In the genomic region with DNA sequence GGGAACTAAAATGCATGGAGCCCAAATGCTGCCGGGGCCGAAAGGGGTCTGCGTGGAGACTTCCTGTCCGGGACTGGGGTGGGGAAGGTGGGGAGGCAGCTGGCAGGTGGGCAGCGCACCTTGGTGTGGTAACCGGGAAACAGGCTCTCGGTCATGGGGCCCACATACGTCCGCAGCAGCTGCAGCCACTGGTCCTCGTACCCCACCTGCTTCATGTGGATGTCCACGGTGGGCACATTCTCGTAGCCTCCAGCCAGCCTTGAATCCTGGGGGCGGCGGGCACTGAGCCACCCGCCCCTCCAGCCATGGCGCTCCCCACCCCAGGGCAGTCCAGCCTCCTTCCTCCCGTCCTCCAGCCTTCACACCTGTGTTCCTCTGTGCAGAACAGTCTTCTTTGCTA, we compare ENCODE assay signal across 18 cellular contexts. TPM values are rescaled to one million over a fixed set of nuclear protein-coding genes. Genes with fewer than 3 reads are reported as not detected.
DNase-seq lines count a peak whose midpoint lies in the region; ATAC-seq and TF ChIP-seq lines count a peak whose summit lies in the region.
"Had no signal": no experiment of that assay in that cellular context is flagged by ENCODE, and none has a peak within 500 bp of the region (broad histone marks: within the 10 kb centered on the region; RNA-seq: fewer than 3 reads in every experiment).

No MANE protein-coding gene starts in this region.

- H3K36me3 Mint-ChIP-seq in GM23338 (ENCODE audit: low read depth), result peaks cover 14% of the 10 kb centered on the region
- peaks cover 3% of the 10 kb centered on the region; the same call in 1 of the 2 replicates for H3K36me3 Mint-ChIP-seq in WTC11

- no peaks in the 10 kb centered on the region for H3K9me3 Mint-ChIP-seq in GM23338
- H3K9me3 Mint-ChIP-seq in WTC11, result no peaks in the 10 kb centered on the region
- H3K9me3 Mint-ChIP-seq: CD4-positive, alpha-beta memory T cell had no signal

- H3K27me3 ChIP-seq in GM23338 (ENCODE audit: insufficient read depth), result peaks cover 5% of the 10 kb centered on the region
- H3K27me3 ChIP-seq: BE2C had no signal

- 0 out of 2 replicates have a peak overlapping the region, but pooled peaks have one; percentile 13 for H3K27ac ChIP-seq in 22Rv1
- H3K27ac ChIP-seq in GM23338 (ENCODE audit: low read depth), result no peak overlapping the region

- no peak for ATAC-seq in GM23338
- ATAC-seq in WTC11, result no peak
- ATAC-seq in sciatic nerve, result peak; percentile 13
- no peak for ATAC-seq in GM18868 (IDR thresholded peaks at IDR 0.05; ENCODE audit: unreplicated experiment)
- ATAC-seq: K562 had no signal

- H3K27me3 Mint-ChIP-seq in GM23338 (ENCODE audit: insufficient read depth, low read depth, poor library complexity), result peaks cover 7% of the 10 kb centered on the region
- H3K27me3 Mint-ChIP-seq in WTC11 (ENCODE audit: low read depth), result peaks cover 7% of the 10 kb centered on the region

- no peak overlapping the region for H2AFZ ChIP-seq in GM23338

- DNase-seq in GM23338 (ENCODE audit: low spot score) (no peak), WTC11 (ENCODE audit: low spot score) (no peak), sciatic nerve (ENCODE audit: low spot score) (no peak), NCI-H2081 (lab: John Stamatoyannopoulos, UW) (no peak), glomerular visceral epithelial cell (ENCODE audit: extremely low spot score) (no peak)
- DNase-seq: ACHN; BE2C; C1 segment of cervical spinal cord; CD4-positive, alpha-beta memory T cell; DMS153; DMS79; GDM1; HCEC 1CT; IMR-90 had no signal

- H3K9me2 ChIP-seq in GM23338 (ENCODE audit: insufficient read depth), result no peaks in the 10 kb centered on the region

- H3K4me1 Mint-ChIP-seq in GM23338 (no peaks in the 10 kb centered on the region; the same call in 1 of the 3 replicates), WTC11 (peaks cover 6% of the 10 kb centered on the region)

- H3K27ac Mint-ChIP-seq in GM23338 (0 out of 2 replicates have a peak overlapping the region, but pooled peaks have one; percentile 39), WTC11 (peak overlapping the region; percentile 66; the same call in 1 of the 2 replicates)

- no peaks in the 10 kb centered on the region for H4K20me1 ChIP-seq in GM23338 (replicated peaks; ENCODE audit: insufficient read depth)

- H3K4me1 ChIP-seq in GM23338 (ENCODE audit: insufficient read depth), result no peaks in the 10 kb centered on the region
- H3K4me1 ChIP-seq: BE2C had no signal

- POLR2A ChIA-PET in WTC11 (lab: Charles Lee), result no interaction called here

- CTCF ChIA-PET in WTC11 (lab: Charles Lee), result interaction anchor here (1.2 kb wide), 1 partner anchor 15 kb away, joined by 3 read pairs; no protein-coding TSS in a partner anchor

- no peak overlapping the region for H3K4me2 ChIP-seq in GM23338

- peaks cover 7% of the 10 kb centered on the region for H3F3A ChIP-seq in GM23338 (replicated peaks; ENCODE audit: low read depth)

- H3K4me3 Mint-ChIP-seq in GM23338 (no peak overlapping the region; the same call in 2 of the 3 replicates), WTC11 (no peak overlapping the region)
- H3K4me3 Mint-ChIP-seq: CD4-positive, alpha-beta memory T cell had no signal

- H3K36me3 ChIP-seq in GM23338 (ENCODE audit: insufficient read depth), result no peaks in the 10 kb centered on the region; the same call in 1 of the 2 replicates

- H3K4me3 ChIP-seq in GM23338, result no peak overlapping the region
- H3K4me3 ChIP-seq: K562 had no signal

- H3K79me2 ChIP-seq in GM23338 (replicated peaks; ENCODE audit: insufficient read depth), result no peaks in the 10 kb centered on the region

- TF ChIP-seq CTCF in 22Rv1 (IDR thresholded peaks at IDR 0.05) (no peak), GM23338 (conservative IDR thresholded peaks at IDR 0.05; ENCODE audit: low read depth in 2 of 2) (no peak), WTC11 (IDR thresholded peaks at IDR 0.05) (no peak)

- intact Hi-C loops in sciatic nerve (cut with DNase I), result no loop called here

TF ChIP-seq in GM23338, 12 proteins besides CTCF, POLR2A, EP300 and RAD21 (continues in another document):
- TF ChIP-seq ZNF331 (CRISPR knock-in tag; IDR thresholded peaks at IDR 0.05; ENCODE audit: low read depth), result no peak
- no peak for TF ChIP-seq CREB1 (CRISPR knock-in tag; IDR thresholded peaks at IDR 0.05; ENCODE audit: low read depth)
- TF ChIP-seq NANOG (IDR thresholded peaks at IDR 0.05; ENCODE audit: borderline replicate concordance), result no peak
- TF ChIP-seq, protein P1, sequence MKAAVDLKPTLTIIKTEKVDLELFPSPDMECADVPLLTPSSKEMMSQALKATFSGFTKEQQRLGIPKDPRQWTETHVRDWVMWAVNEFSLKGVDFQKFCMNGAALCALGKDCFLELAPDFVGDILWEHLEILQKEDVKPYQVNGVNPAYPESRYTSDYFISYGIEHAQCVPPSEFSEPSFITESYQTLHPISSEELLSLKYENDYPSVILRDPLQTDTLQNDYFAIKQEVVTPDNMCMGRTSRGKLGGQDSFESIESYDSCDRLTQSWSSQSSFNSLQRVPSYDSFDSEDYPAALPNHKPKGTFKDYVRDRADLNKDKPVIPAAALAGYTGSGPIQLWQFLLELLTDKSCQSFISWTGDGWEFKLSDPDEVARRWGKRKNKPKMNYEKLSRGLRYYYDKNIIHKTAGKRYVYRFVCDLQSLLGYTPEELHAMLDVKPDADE (IDR thresholded peaks at IDR 0.05), result no peak
- TF ChIP-seq EZH2 (IDR thresholded peaks at IDR 0.05; ENCODE audit: low read depth, unreplicated experiment), result no peak
- no peak for TF ChIP-seq POLR2AphosphoS5 (IDR thresholded peaks at IDR 0.05; ENCODE audit: low read depth)
- TF ChIP-seq JUNB (IDR thresholded peaks at IDR 0.05; ENCODE audit: unreplicated experiment), result no peak
- TF ChIP-seq ZNF114 (CRISPR knock-in tag; IDR thresholded peaks at IDR 0.05), result no peak

TF ChIP-seq in WTC11, 78 proteins besides CTCF, POLR2A, EP300 and RAD21 (continues in another document):
- TF ChIP-seq FOXJ3 (CRISPR knock-in tag; IDR thresholded peaks at IDR 0.05; ENCODE audit: borderline replicate concordance), result no peak
- no peak for TF ChIP-seq ZNF317 (CRISPR knock-in tag; IDR thresholded peaks at IDR 0.05; ENCODE audit: borderline replicate concordance, low read depth)
- TF ChIP-seq RELA (CRISPR knock-in tag; IDR thresholded peaks at IDR 0.05; ENCODE audit: borderline replicate concordance), result no peak
- no peak for TF ChIP-seq CREB1 (CRISPR knock-in tag; IDR thresholded peaks at IDR 0.05)
- TF ChIP-seq, protein P2, sequence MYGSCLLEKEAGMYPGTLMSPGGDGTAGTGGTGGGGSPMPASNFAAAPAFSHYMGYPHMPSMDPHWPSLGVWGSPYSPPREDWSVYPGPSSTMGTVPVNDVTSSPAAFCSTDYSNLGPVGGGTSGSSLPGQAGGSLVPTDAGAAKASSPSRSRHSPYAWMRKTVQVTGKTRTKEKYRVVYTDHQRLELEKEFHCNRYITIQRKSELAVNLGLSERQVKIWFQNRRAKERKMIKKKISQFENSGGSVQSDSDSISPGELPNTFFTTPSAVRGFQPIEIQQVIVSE (CRISPR knock-in tag; IDR thresholded peaks at IDR 0.05; ENCODE audit: borderline replicate concordance), result no peak
- TF ChIP-seq, protein P3, sequence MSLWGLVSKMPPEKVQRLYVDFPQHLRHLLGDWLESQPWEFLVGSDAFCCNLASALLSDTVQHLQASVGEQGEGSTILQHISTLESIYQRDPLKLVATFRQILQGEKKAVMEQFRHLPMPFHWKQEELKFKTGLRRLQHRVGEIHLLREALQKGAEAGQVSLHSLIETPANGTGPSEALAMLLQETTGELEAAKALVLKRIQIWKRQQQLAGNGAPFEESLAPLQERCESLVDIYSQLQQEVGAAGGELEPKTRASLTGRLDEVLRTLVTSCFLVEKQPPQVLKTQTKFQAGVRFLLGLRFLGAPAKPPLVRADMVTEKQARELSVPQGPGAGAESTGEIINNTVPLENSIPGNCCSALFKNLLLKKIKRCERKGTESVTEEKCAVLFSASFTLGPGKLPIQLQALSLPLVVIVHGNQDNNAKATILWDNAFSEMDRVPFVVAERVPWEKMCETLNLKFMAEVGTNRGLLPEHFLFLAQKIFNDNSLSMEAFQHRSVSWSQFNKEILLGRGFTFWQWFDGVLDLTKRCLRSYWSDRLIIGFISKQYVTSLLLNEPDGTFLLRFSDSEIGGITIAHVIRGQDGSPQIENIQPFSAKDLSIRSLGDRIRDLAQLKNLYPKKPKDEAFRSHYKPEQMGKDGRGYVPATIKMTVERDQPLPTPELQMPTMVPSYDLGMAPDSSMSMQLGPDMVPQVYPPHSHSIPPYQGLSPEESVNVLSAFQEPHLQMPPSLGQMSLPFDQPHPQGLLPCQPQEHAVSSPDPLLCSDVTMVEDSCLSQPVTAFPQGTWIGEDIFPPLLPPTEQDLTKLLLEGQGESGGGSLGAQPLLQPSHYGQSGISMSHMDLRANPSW (CRISPR knock-in tag; conservative IDR thresholded peaks at IDR 0.05; ENCODE audit: low read depth), result no peak

RNA-seq across cellular contexts. Expression of a gene that starts 6.6 kb away (rescaled TPM):
- 0.85 TPM in 1 of 2 replicates, not detected in the other for total RNA-seq in GM23338 (2014; rRNA removed; shearing (Covaris generic))
- 0.21 and 0.44 TPM in 2 replicates for polyA plus RNA-seq in GM23338 (2016; fragmentation: Nextera tagmentation; extraction: Ambion mirVana)
- total RNA-seq in WTC11 (2021) (0.81 to 0.92 TPM (median 0.82 TPM) in 3 replicates), sciatic nerve (not detected)
- total RNA-seq: CD4-positive, alpha-beta memory T cell; Daoy; IMR-90; K562 had no signal
- polyA plus RNA-seq: CD4-positive, alpha-beta memory T cell; IMR-90 had no signal

RNA-seq across cellular contexts. Expression of a gene that starts 9.9 kb away (rescaled TPM):
- 28.5 and 40.7 TPM in 2 replicates for total RNA-seq in GM23338 (2014; rRNA removed; shearing (Covaris generic))
- 33.9 and 35.2 TPM in 2 replicates for polyA plus RNA-seq in GM23338 (2016; fragmentation: Nextera tagmentation; extraction: Ambion mirVana)
- total RNA-seq in WTC11 (2021) (45.3 to 48.3 TPM (median 48.1 TPM) in 3 replicates), sciatic nerve (89.7 TPM)

RNA-seq across cellular contexts. Expression of a gene that starts 10.5 kb away (rescaled TPM):
- total RNA-seq in GM23338 (2014; rRNA removed; shearing (Covaris generic)), result 61.9 and 64.6 TPM in 2 replicates
- polyA plus RNA-seq in GM23338 (2016; fragmentation: Nextera tagmentation; extraction: Ambion mirVana), result 113 and 136 TPM in 2 replicates
- 61.9 to 63.9 TPM (median 62.8 TPM) in 3 replicates for total RNA-seq in WTC11 (2021)
- 44.3 TPM for total RNA-seq in sciatic nerve

RNA-seq across cellular contexts. Expression of a gene that starts 27.4 kb away (rescaled TPM):
- total RNA-seq in GM23338 (2014; rRNA removed; shearing (Covaris generic)), result 0.21 TPM in 1 of 2 replicates, not detected in the other
- polyA plus RNA-seq in GM23338 (2016; fragmentation: Nextera tagmentation; extraction: Ambion mirVana), result 0.31 and 0.57 TPM in 2 replicates
- 0.32 to 0.62 TPM (median 0.39 TPM) in 3 replicates for total RNA-seq in WTC11 (2021)
- not detected for total RNA-seq in sciatic nerve
- total RNA-seq: CD4-positive, alpha-beta memory T cell; Daoy; IMR-90; K562 had no signal
- polyA plus RNA-seq: CD4-positive, alpha-beta memory T cell had no signal

RNA-seq across cellular contexts. Expression of a gene that starts 30.1 kb away (rescaled TPM):
- 3.6 and 3.7 TPM in 2 replicates for total RNA-seq in GM23338 (2014; rRNA removed; shearing (Covaris generic))
- polyA plus RNA-seq in GM23338 (2016; fragmentation: Nextera tagmentation; extraction: Ambion mirVana), result 4.1 and 4.3 TPM in 2 replicates
- total RNA-seq in WTC11 (2021), result 5.9 to 6.9 TPM (median 6.5 TPM) in 3 replicates
- 17.4 TPM for total RNA-seq in sciatic nerve
